Comparison of ENCODE assay signal across 9 cellular contexts in the genomic region with DNA sequence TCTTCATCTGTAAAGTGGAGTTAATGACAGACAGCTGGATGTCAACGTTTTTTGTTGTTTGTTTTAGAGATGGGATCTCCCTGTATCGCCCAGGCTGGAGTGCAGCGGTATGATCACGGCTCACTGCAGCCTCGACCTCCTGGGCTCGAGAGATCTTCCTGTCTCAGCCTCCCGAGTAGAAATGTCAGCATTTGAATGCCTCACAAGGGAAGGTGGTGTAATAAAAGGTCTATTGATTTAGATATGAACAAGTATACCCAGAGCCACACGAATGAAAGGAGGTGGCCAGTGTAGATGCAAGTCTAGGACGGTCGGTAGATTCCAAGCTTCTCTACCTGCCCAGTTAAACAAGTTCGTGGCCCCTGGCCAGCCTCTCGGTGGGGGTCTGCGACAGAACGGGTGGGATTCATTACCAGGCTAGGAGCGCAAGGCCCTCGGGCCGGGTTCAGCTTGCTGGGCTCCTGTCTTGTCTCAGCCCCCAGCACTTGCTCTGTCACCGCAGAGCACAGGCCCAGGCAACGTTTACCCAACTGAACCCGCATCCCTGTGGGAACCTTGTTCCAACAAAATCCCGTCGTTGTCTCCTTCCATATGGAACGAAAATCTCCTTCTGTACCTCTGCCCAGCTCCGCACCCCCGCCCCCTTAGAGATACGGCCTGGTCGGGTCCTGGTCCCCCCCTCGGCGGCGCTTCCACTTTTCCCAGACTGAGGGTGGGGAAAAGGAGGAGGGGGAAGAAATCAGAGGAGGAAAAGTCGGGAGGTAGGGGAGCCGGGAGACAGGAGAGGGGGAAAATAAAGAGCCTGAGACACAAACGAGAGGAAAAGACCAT. TPM values are rescaled to one million over a fixed set of nuclear protein-coding genes. Genes with fewer than 3 reads are reported as not detected.
A peak's percentile ranks its signal among the peaks of the same experiment; 100 is the strongest.
DNase-seq lines count a peak whose midpoint lies in the region; ATAC-seq and TF ChIP-seq lines count a peak whose summit lies in the region.
"Had no signal": no experiment of that assay in that cellular context is flagged by ENCODE, and none has a peak within 500 bp of the region (broad histone marks: within the 10 kb centered on the region; RNA-seq: fewer than 3 reads in every experiment).

No MANE protein-coding gene starts in this region.

- no peak overlapping the region for H2BK15ac ChIP-seq in mesenchymal stem cell (ENCODE audit: low read depth, poor library complexity, severe bottlenecking)

- no peak overlapping the region for H2BK120ac ChIP-seq in mesenchymal stem cell (ENCODE audit: low read depth, low read length)

- H4K8ac ChIP-seq in mesenchymal stem cell (ENCODE audit: low read length): no peak overlapping the region

- peak overlapping the region; percentile 79 for H3K4me2 ChIP-seq in mesenchymal stem cell (ENCODE audit: low read length, poor library complexity, severe bottlenecking)

- no peaks in the 10 kb centered on the region for H3K9me3 Mint-ChIP-seq in activated naive CD8-positive, alpha-beta T cell treated with anti-CD3 and anti-CD28 coated beads, Interleukin-2, amount 50 U/mL, for 24 hours

- peaks cover 28% of the 10 kb centered on the region for H3K4me1 Mint-ChIP-seq in activated naive CD8-positive, alpha-beta T cell treated with anti-CD3 and anti-CD28 coated beads, Interleukin-2, amount 50 U/mL, for 24 hours

- no peak overlapping the region for H3K23ac ChIP-seq in mesenchymal stem cell (ENCODE audit: low read length in 2 of 2)

- H3K27me3 ChIP-seq in cardiac muscle cell (peaks cover 100% of the 10 kb centered on the region), mesenchymal stem cell (ENCODE audit: control insufficient read depth in 1 of 2, insufficient read depth in 1 of 2, low read length in 2 of 2) (peaks cover 74 to 94% of the 10 kb centered on the region in 2 experiments), upper lobe of right lung (peaks cover 99% of the 10 kb centered on the region)

- H3K9me3 ChIP-seq in cardiac muscle cell (ENCODE audit: low read depth) (no peaks in the 10 kb centered on the region), mesenchymal stem cell (ENCODE audit: control insufficient read depth, low read length) (no peaks in the 10 kb centered on the region), upper lobe of right lung (no peaks in the 10 kb centered on the region)

- WGBS in mesenchymal stem cell: 2% methylated on average over 33 of the region's 33 CpGs

- no peaks in the 10 kb centered on the region for H3K79me1 ChIP-seq in mesenchymal stem cell (replicated peaks; ENCODE audit: low read length, poor library complexity, severe bottlenecking)

- no peak overlapping the region for H3K27ac ChIP-seq in cardiac muscle cell
- H3K27ac ChIP-seq in mesenchymal stem cell (ENCODE audit: low read length, poor library complexity, severe bottlenecking): no peak overlapping the region
- H3K27ac ChIP-seq in upper lobe of right lung: no peak overlapping the region

- TF ChIP-seq CTCF in cardiac muscle cell (IDR thresholded peaks at IDR 0.05; ENCODE audit: low read depth, low read length) (no peak), upper lobe of right lung (IDR thresholded peaks at IDR 0.05) (no peak)

- H2BK12ac ChIP-seq in mesenchymal stem cell (ENCODE audit: low read length in 2 of 2): no peak overlapping the region

- peaks cover 82% of the 10 kb centered on the region for H3K27me3 Mint-ChIP-seq in activated naive CD8-positive, alpha-beta T cell treated with anti-CD3 and anti-CD28 coated beads, Interleukin-2, amount 50 U/mL, for 24 hours

- H3K4me1 ChIP-seq in cardiac muscle cell (ENCODE audit: low read depth) (no peaks in the 10 kb centered on the region), mesenchymal stem cell (ENCODE audit: control insufficient read depth, insufficient read depth, low read depth, low read length) (peaks cover 47% of the 10 kb centered on the region), upper lobe of right lung (peaks cover 39% of the 10 kb centered on the region)

- H2BK5ac ChIP-seq in mesenchymal stem cell (ENCODE audit: low read depth, low read length, poor library complexity, severe bottlenecking): no peak overlapping the region

- H3K9ac ChIP-seq in mesenchymal stem cell (ENCODE audit: low read length): no peak overlapping the region

- no peak overlapping the region for H2AFZ ChIP-seq in mesenchymal stem cell (ENCODE audit: low read depth, low read length)

- no peaks in the 10 kb centered on the region for H3K36me3 Mint-ChIP-seq in activated naive CD8-positive, alpha-beta T cell treated with anti-CD3 and anti-CD28 coated beads, Interleukin-2, amount 50 U/mL, for 24 hours (ENCODE audit: low read depth)

- H3K4me3 Mint-ChIP-seq in activated naive CD8-positive, alpha-beta T cell treated with anti-CD3 and anti-CD28 coated beads, Interleukin-2, amount 50 U/mL, for 24 hours: peak overlapping the region; percentile 11

- H3K18ac ChIP-seq in mesenchymal stem cell (ENCODE audit: low read depth in 1 of 2, low read length in 2 of 2): no peak overlapping the region

- H4K91ac ChIP-seq in mesenchymal stem cell (ENCODE audit: low read length): no peak overlapping the region

- no peak for ATAC-seq in activated naive CD8-positive, alpha-beta T cell treated with anti-CD3 and anti-CD28 coated beads, Interleukin-2, amount 50 U/mL, for 24 hours
- ATAC-seq in upper lobe of right lung: no peak

- intact Hi-C loops in cardiac septum (cut with DNase I) (no loop called here), upper lobe of right lung (cut with DNase I) (no loop called here)

- H3K14ac ChIP-seq in mesenchymal stem cell (ENCODE audit: low read length in 2 of 2): no peak overlapping the region

- H3K36me3 ChIP-seq in cardiac muscle cell (no peaks in the 10 kb centered on the region), mesenchymal stem cell (ENCODE audit: control insufficient read depth in 1 of 2, insufficient read depth in 2 of 2, low read depth in 1 of 2, low read length in 2 of 2) (no peaks in the 10 kb centered on the region), upper lobe of right lung (no peaks in the 10 kb centered on the region)

- H2AK5ac ChIP-seq in mesenchymal stem cell (ENCODE audit: low read length, severe bottlenecking): no peak overlapping the region

- DNase-seq in cardiac muscle cell (ENCODE audit: low read depth in 1 of 2, low spot score in 1 of 2): no peak
- DNase-seq in cardiac septum (ENCODE audit: low spot score): no peak
- DNase-seq in activated naive CD8-positive, alpha-beta T cell treated with anti-CD3 and anti-CD28 coated beads, Interleukin-2, amount 50 U/mL, for 24 hours: no peak
- no peak for DNase-seq in mesenchymal stem cell
- no peak for DNase-seq in upper lobe of right lung
- DNase-seq in iPS-NIHi7 (ENCODE audit: extremely low spot score): no peak
- no peak for DNase-seq in NCI-H226
- no peak for DNase-seq in COLO829 (ENCODE audit: low spot score)

- H3K4ac ChIP-seq in mesenchymal stem cell (ENCODE audit: low read depth in 1 of 2, low read length in 2 of 2): no peak overlapping the region

- peak overlapping the region; percentile 21 for H3K4me3 ChIP-seq in cardiac muscle cell
- no peak overlapping the region for H3K4me3 ChIP-seq in mesenchymal stem cell (ENCODE audit: insufficient read depth in 1 of 2, low read depth in 1 of 2, low read length in 2 of 2)
- peak overlapping the region; percentile 45 for H3K4me3 ChIP-seq in upper lobe of right lung

- no peak overlapping the region for H3K27ac Mint-ChIP-seq in activated naive CD8-positive, alpha-beta T cell treated with anti-CD3 and anti-CD28 coated beads, Interleukin-2, amount 50 U/mL, for 24 hours

RNA-seq across cellular contexts. Expression of gene EMX1, which starts 2.0 kb away (rescaled TPM):
- total RNA-seq in cardiac muscle cell: 0.24 TPM in 1 of 2 replicates, not detected in the other
- not detected in 2 replicates for polyA plus RNA-seq in cardiac muscle cell
- not detected for total RNA-seq in cardiac septum
- not detected for polyA plus RNA-seq in mesenchymal stem cell (2013, experiment 1 of 2)
- not detected for polyA plus RNA-seq in mesenchymal stem cell (2013, experiment 2 of 2)
- total RNA-seq in upper lobe of right lung: not detected
- polyA plus RNA-seq: BJ had no signal

RNA-seq across cellular contexts. Expression of gene SPR, which starts 28.1 kb away (rescaled TPM):
- 13.2 and 16.3 TPM in 2 replicates for total RNA-seq in cardiac muscle cell
- polyA plus RNA-seq in cardiac muscle cell: 9.1 and 21.7 TPM in 2 replicates
- 35.4 TPM for total RNA-seq in cardiac septum
- polyA plus RNA-seq in mesenchymal stem cell (2013, experiment 1 of 2): 10.7 TPM
- 10.3 TPM for polyA plus RNA-seq in mesenchymal stem cell (2013, experiment 2 of 2)
- 44.1 TPM for total RNA-seq in upper lobe of right lung

Comparison
In these comparisons a context has a peak if more than half of its experiments do, and no peak if none do; other contexts are left out.
1. H3K4me3 ChIP-seq: peak in cardiac muscle cell (single experiment) and upper lobe of right lung (single experiment); none in mesenchymal stem cell (0 of 2).